Comparison of ENCODE assay signal across 14 cellular contexts in genomic region chr7:35650751-35651150, GRCh38. TPM values are rescaled to one million over a fixed set of nuclear protein-coding genes. Genes with fewer than 3 reads are reported as not detected.
DNase-seq lines count a peak whose midpoint lies in the region; ATAC-seq and TF ChIP-seq lines count a peak whose summit lies in the region.
"Had no signal": no experiment of that assay in that cellular context is flagged by ENCODE, and none has a peak within 500 bp of the region (broad histone marks: within the 10 kb centered on the region; RNA-seq: fewer than 3 reads in every experiment).

No MANE protein-coding gene starts in this region.

- H2BK15ac ChIP-seq in mesenchymal stem cell (ENCODE audit: low read depth, poor library complexity, severe bottlenecking) = no peak overlapping the region

- H3K27ac ChIP-seq in mesenchymal stem cell (ENCODE audit: low read length, poor library complexity, severe bottlenecking) (no peak overlapping the region), trophoblast cell (ENCODE audit: low read depth, low read length) (no peak overlapping the region), ascending aorta (no peak overlapping the region)
- H3K27ac ChIP-seq: 22Rv1, GM23248 had no signal

- H4K8ac ChIP-seq in mesenchymal stem cell (ENCODE audit: low read length) (no peak overlapping the region), trophoblast cell (ENCODE audit: low read depth, low read length) (no peak overlapping the region)

- H3K27me3 ChIP-seq in mesenchymal stem cell (ENCODE audit: control insufficient read depth in 1 of 2, insufficient read depth in 1 of 2, low read length in 2 of 2) (no peaks in the 10 kb centered on the region), trophoblast cell (ENCODE audit: insufficient read depth, low read length) (no peaks in the 10 kb centered on the region), ascending aorta (no peaks in the 10 kb centered on the region)

- H2BK120ac ChIP-seq in mesenchymal stem cell (ENCODE audit: low read depth, low read length) = no peak overlapping the region
- no peak overlapping the region for H2BK120ac ChIP-seq in trophoblast cell (ENCODE audit: insufficient read depth, low read length, poor library complexity)

- no peak for ATAC-seq in activated CD8-positive, alpha-beta memory T cell treated with anti-CD3 and anti-CD28 coated beads, Interleukin-2, amount 10 ng/mL, durations not matched to agents 7 days and 5 days

- H3K4ac ChIP-seq in mesenchymal stem cell (ENCODE audit: low read depth in 1 of 2, low read length in 2 of 2) = no peak overlapping the region
- H3K4ac ChIP-seq in trophoblast cell (ENCODE audit: low read depth, low read length) = no peak overlapping the region

- H3K4me2 ChIP-seq in mesenchymal stem cell (ENCODE audit: low read length, poor library complexity, severe bottlenecking) = no peak overlapping the region
- no peak overlapping the region for H3K4me2 ChIP-seq in trophoblast cell (ENCODE audit: low read length)

- H3K4me1 Mint-ChIP-seq in activated naive CD8-positive, alpha-beta T cell (ENCODE audit: low read depth) = peaks cover 80% of the 10 kb centered on the region
- peaks cover 58% of the 10 kb centered on the region for H3K4me1 Mint-ChIP-seq in activated naive CD8-positive, alpha-beta T cell treated with anti-CD3 and anti-CD28 coated beads for 36 hours
- peaks cover 63% of the 10 kb centered on the region for H3K4me1 Mint-ChIP-seq in activated CD8-positive, alpha-beta memory T cell treated with anti-CD3 and anti-CD28 coated beads, Interleukin-2, amount 10 ng/mL, durations not matched to agents 7 days and 5 days

- CTCF ChIA-PET in activated CD8-positive, alpha-beta memory T cell treated with anti-CD3 and anti-CD28 coated beads, Interleukin-2, amount 10 ng/mL, durations not matched to agents 7 days and 5 days (lab: Charles Lee) = no interaction called here

- H3K14ac ChIP-seq in mesenchymal stem cell (ENCODE audit: low read length in 2 of 2) (peak overlapping the region in 1 of 2 experiments; percentile 58), trophoblast cell (ENCODE audit: low read length) (no peak overlapping the region)

- H3K36me3 ChIP-seq in mesenchymal stem cell (ENCODE audit: control insufficient read depth in 1 of 2, insufficient read depth in 2 of 2, low read depth in 1 of 2, low read length in 2 of 2) (peaks cover 11 to 58% of the 10 kb centered on the region in 2 experiments), trophoblast cell (ENCODE audit: control insufficient read depth in 1 of 2, insufficient read depth in 2 of 2, low read length in 2 of 2) (peaks cover 10 to 11% of the 10 kb centered on the region in 2 experiments), ascending aorta (peaks cover 0 to 20% of the 10 kb centered on the region in 2 donors)

- H3K79me1 ChIP-seq in mesenchymal stem cell (replicated peaks; ENCODE audit: low read length, poor library complexity, severe bottlenecking) = peaks cover 34% of the 10 kb centered on the region
- H3K79me1 ChIP-seq in trophoblast cell (ENCODE audit: low read length) = no peaks in the 10 kb centered on the region

- H3K4me1 ChIP-seq in mesenchymal stem cell (ENCODE audit: control insufficient read depth, insufficient read depth, low read depth, low read length) = peaks cover 1% of the 10 kb centered on the region
- H3K4me1 ChIP-seq in trophoblast cell (ENCODE audit: control insufficient read depth in 1 of 2, insufficient read depth in 2 of 2, low read length in 2 of 2) = peaks cover 9 to 13% of the 10 kb centered on the region in 2 experiments
- H3K4me1 ChIP-seq in ascending aorta = no peaks in the 10 kb centered on the region

- WGBS in mesenchymal stem cell = 100% methylated on average over 4 of the region's 4 CpGs
- no CpG with 5 or more reads among the region's 4 CpGs for WGBS in trophoblast cell (ENCODE audit: extremely low coverage, insufficient coverage, insufficient read length)

- intact Hi-C loops in ascending aorta (cut with DNase I) = no loop called here

- H3K4me3 Mint-ChIP-seq in activated naive CD8-positive, alpha-beta T cell = no peak overlapping the region
- H3K4me3 Mint-ChIP-seq in activated naive CD8-positive, alpha-beta T cell treated with anti-CD3 and anti-CD28 coated beads for 36 hours = no peak overlapping the region
- H3K4me3 Mint-ChIP-seq in activated CD8-positive, alpha-beta memory T cell treated with anti-CD3 and anti-CD28 coated beads, Interleukin-2, amount 10 ng/mL, durations not matched to agents 7 days and 5 days = no peak overlapping the region
- H3K4me3 Mint-ChIP-seq: CD14-positive monocyte had no signal

- H2BK12ac ChIP-seq in mesenchymal stem cell (ENCODE audit: low read length in 2 of 2) (no peak overlapping the region), trophoblast cell (ENCODE audit: low read length) (no peak overlapping the region)

- H2AFZ ChIP-seq in mesenchymal stem cell (ENCODE audit: low read depth, low read length) (no peak overlapping the region), trophoblast cell (ENCODE audit: insufficient read depth, low read length, poor library complexity) (no peak overlapping the region)
- H2AFZ ChIP-seq: GM23248 had no signal

- no peak for DNase-seq in activated naive CD8-positive, alpha-beta T cell treated with anti-CD3 and anti-CD28 coated beads for 36 hours
- no peak for DNase-seq in mesenchymal stem cell
- DNase-seq in trophoblast cell = no peak
- no peak for DNase-seq in globus pallidus (ENCODE audit: low spot score)
- no peak for DNase-seq in ascending aorta (ENCODE audit: low spot score in 2 of 2)
- no peak for DNase-seq in CD1c-positive myeloid dendritic cell (ENCODE audit: extremely low spot score)
- no peak for DNase-seq in activated CD8-positive, alpha-beta memory T cell treated with anti-CD3 and anti-CD28 coated beads, Interleukin-2, amount 10 ng/mL, durations not matched to agents 7 days and 5 days
- DNase-seq: Calu3, DMS 273 treated with DMSO at 0.1 percent for 48 hours, GM23248, H7 had no signal

- H3K9me3 Mint-ChIP-seq in activated naive CD8-positive, alpha-beta T cell (ENCODE audit: low read depth) = no peaks in the 10 kb centered on the region
- H3K9me3 Mint-ChIP-seq in activated naive CD8-positive, alpha-beta T cell treated with anti-CD3 and anti-CD28 coated beads for 36 hours = peaks cover 31% of the 10 kb centered on the region
- H3K9me3 Mint-ChIP-seq in activated CD8-positive, alpha-beta memory T cell treated with anti-CD3 and anti-CD28 coated beads, Interleukin-2, amount 10 ng/mL, durations not matched to agents 7 days and 5 days (ENCODE audit: low read depth) = peaks cover 15% of the 10 kb centered on the region

- no peaks in the 10 kb centered on the region for H3K27me3 Mint-ChIP-seq in activated naive CD8-positive, alpha-beta T cell
- H3K27me3 Mint-ChIP-seq in activated naive CD8-positive, alpha-beta T cell treated with anti-CD3 and anti-CD28 coated beads for 36 hours = no peaks in the 10 kb centered on the region
- H3K27me3 Mint-ChIP-seq in activated CD8-positive, alpha-beta memory T cell treated with anti-CD3 and anti-CD28 coated beads, Interleukin-2, amount 10 ng/mL, durations not matched to agents 7 days and 5 days = no peaks in the 10 kb centered on the region

- no peaks in the 10 kb centered on the region for H3K79me2 ChIP-seq in trophoblast cell (ENCODE audit: control insufficient read depth, insufficient read depth, low read length, poor library complexity)

- no peak overlapping the region for H3K18ac ChIP-seq in mesenchymal stem cell (ENCODE audit: low read depth in 1 of 2, low read length in 2 of 2)
- peak overlapping the region; percentile 25 for H3K18ac ChIP-seq in trophoblast cell (ENCODE audit: low read length)

- no peak overlapping the region for H3K9ac ChIP-seq in mesenchymal stem cell (ENCODE audit: low read length)
- H3K9ac ChIP-seq in trophoblast cell (ENCODE audit: low read length) = no peak overlapping the region
- H3K9ac ChIP-seq: GM23248 had no signal

- H4K91ac ChIP-seq in mesenchymal stem cell (ENCODE audit: low read length) (peak overlapping the region; percentile 34), trophoblast cell (ENCODE audit: low read depth, low read length) (no peak overlapping the region)

- peaks cover 3% of the 10 kb centered on the region for H3K9me3 ChIP-seq in mesenchymal stem cell (ENCODE audit: control insufficient read depth, low read length)
- H3K9me3 ChIP-seq in trophoblast cell (ENCODE audit: insufficient read depth, low read depth, low read length) = peaks cover 8% of the 10 kb centered on the region
- peaks cover 0 to 12% of the 10 kb centered on the region in 2 donors for H3K9me3 ChIP-seq in ascending aorta

- H3K23ac ChIP-seq in mesenchymal stem cell (ENCODE audit: low read length in 2 of 2) (no peak overlapping the region), trophoblast cell (ENCODE audit: low read length) (no peak overlapping the region)

- peak overlapping the region; percentile 7 for H3K27ac Mint-ChIP-seq in activated naive CD8-positive, alpha-beta T cell
- H3K27ac Mint-ChIP-seq in activated naive CD8-positive, alpha-beta T cell treated with anti-CD3 and anti-CD28 coated beads for 36 hours = no peak overlapping the region
- no peak overlapping the region for H3K27ac Mint-ChIP-seq in activated CD8-positive, alpha-beta memory T cell treated with anti-CD3 and anti-CD28 coated beads, Interleukin-2, amount 10 ng/mL, durations not matched to agents 7 days and 5 days

- H2AK5ac ChIP-seq in mesenchymal stem cell (ENCODE audit: low read length, severe bottlenecking) (no peak overlapping the region), trophoblast cell (ENCODE audit: low read length) (no peak overlapping the region)

- no peak for TF ChIP-seq CTCF in ascending aorta (IDR thresholded peaks at IDR 0.05)

- peaks cover 32% of the 10 kb centered on the region for H3K36me3 Mint-ChIP-seq in activated naive CD8-positive, alpha-beta T cell
- H3K36me3 Mint-ChIP-seq in activated naive CD8-positive, alpha-beta T cell treated with anti-CD3 and anti-CD28 coated beads for 36 hours = peaks cover 53% of the 10 kb centered on the region
- H3K36me3 Mint-ChIP-seq in activated CD8-positive, alpha-beta memory T cell treated with anti-CD3 and anti-CD28 coated beads, Interleukin-2, amount 10 ng/mL, durations not matched to agents 7 days and 5 days = peaks cover 65% of the 10 kb centered on the region

- H2BK5ac ChIP-seq in mesenchymal stem cell (ENCODE audit: low read depth, low read length, poor library complexity, severe bottlenecking) (no peak overlapping the region), trophoblast cell (ENCODE audit: low read depth, low read length, poor library complexity) (no peak overlapping the region)

- no peak overlapping the region for H4K12ac ChIP-seq in trophoblast cell (ENCODE audit: low read depth, low read length)

- H3K4me3 ChIP-seq in mesenchymal stem cell (ENCODE audit: insufficient read depth in 1 of 2, low read depth in 1 of 2, low read length in 2 of 2) (no peak overlapping the region), trophoblast cell (ENCODE audit: low read depth, low read length) (peak overlapping the region; percentile 41), ascending aorta (no peak overlapping the region)
- H3K4me3 ChIP-seq: GM23248 had no signal

RNA-seq across cellular contexts. Expression of gene HERPUD2, which starts 44.2 kb away (rescaled TPM):
- 10 to 100 TPM; 19.1 to 21.3 TPM for total RNA-seq in activated naive CD8-positive, alpha-beta T cell treated with anti-CD3 and anti-CD28 coated beads for 36 hours
- polyA plus RNA-seq in mesenchymal stem cell (2013, experiment 1 of 2) = 35.5 TPM
- polyA plus RNA-seq in mesenchymal stem cell (2013, experiment 2 of 2) = 34.4 TPM
- 41.0 and 43.0 TPM in 2 replicates for polyA plus RNA-seq in trophoblast cell (2013)
- total RNA-seq in ascending aorta = 69.8 TPM
- total RNA-seq in activated CD8-positive, alpha-beta memory T cell treated with anti-CD3 and anti-CD28 coated beads, Interleukin-2, amount 10 ng/mL, durations not matched to agents 7 days and 5 days = 10 to 100 TPM; 47.0 to 49.4 TPM
